ENCODE assay signal across 8 cellular contexts in the genomic region with DNA sequence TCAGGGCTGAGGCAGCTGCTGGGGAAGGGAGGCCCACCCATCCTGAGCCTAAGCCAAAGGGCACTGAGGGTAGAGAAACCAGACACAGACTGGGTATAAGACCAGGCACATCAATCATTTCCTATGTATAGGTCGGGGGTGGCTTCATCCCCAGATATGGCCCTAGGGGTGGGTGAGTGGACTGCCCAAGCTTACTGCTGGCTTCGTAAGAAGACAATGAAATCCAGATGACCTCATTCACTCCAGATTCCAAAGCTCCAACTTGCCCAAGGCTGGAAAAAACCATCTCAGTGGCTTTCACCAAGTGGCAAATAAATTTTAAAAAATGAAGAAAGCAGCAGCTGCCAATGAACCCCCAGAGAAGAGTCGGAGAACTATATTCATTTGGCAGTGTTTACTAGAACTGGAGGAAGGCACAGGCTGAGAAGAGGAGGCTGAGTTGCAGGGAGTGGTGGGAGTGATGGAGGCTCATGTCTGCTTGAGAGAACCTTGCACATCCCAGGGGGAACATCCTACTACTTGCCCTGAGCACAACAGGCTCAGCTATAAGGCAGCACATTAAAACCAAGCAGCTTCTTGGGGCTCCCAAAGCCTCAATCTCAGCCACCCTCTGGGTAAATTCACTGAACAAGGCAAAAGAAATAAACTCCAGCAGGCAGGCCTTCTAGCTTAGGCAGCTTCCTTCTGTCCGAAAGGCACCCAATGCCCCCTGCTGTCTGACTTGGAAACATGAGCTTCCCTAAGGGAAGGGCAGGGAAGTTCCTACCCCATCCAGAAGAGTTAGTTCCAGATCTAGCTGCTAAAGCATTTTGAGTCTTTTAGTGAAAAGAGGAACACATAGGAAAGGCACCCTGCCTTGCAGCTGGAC. TPM values are rescaled to one million over a fixed set of nuclear protein-coding genes. Genes with fewer than 3 reads are reported as not detected.
DNase-seq lines count a peak whose midpoint lies in the region; ATAC-seq and TF ChIP-seq lines count a peak whose summit lies in the region.

No MANE protein-coding gene starts in this region.

- peak overlapping the region; percentile 69 for H3K27ac ChIP-seq in layer of hippocampus (ENCODE audit: low read depth, low read length)

- DNase-seq in DMS 273 treated with DMSO at 0.1 percent for 48 hours (lab: John Stamatoyannopoulos, UW): peak; percentile 11
- DNase-seq in NB4 (ENCODE audit: low read depth): peak; percentile 30
- peak; percentile 67 to 80 for DNase-seq in T47D (ENCODE audit: low read depth in 1 of 2, low spot score in 1 of 2)
- DNase-seq in superior temporal gyrus (ENCODE audit: extremely low spot score): peak; percentile 90

- no peak overlapping the region for H3K4me3 ChIP-seq in NB4 (ENCODE audit: low read depth, low read length)

- in situ Hi-C loops in T47D (cut with HindIII; ENCODE audit: low pct_unique_long_range_greater_than_20kb, low sequenced_read_pairs): no loop called here

- TF ChIP-seq CTCF in NB4 (IDR thresholded peaks at IDR 0.05; ENCODE audit: low read depth, low read length): peak; percentile 15

- ATAC-seq in esophagus mucosa (no peak), HG03521 (IDR thresholded peaks at IDR 0.05; ENCODE audit: unreplicated experiment) (no peak), GM21825 (IDR thresholded peaks at IDR 0.05; ENCODE audit: unreplicated experiment) (no peak)

- no peak for TF ChIP-seq POLR2A in NB4 (IDR thresholded peaks at IDR 0.05; ENCODE audit: extremely low read depth, insufficient read length)

- no peaks in the 10 kb centered on the region for H3K27me3 ChIP-seq in layer of hippocampus (ENCODE audit: control insufficient read depth, insufficient read depth, low read length)

RNA-seq across cellular contexts. Expression of a gene that starts 14.1 kb away (rescaled TPM):
- total RNA-seq in esophagus mucosa: 107 TPM

RNA-seq across cellular contexts. Expression of a gene that starts 28.9 kb away (rescaled TPM):
- 0.28 TPM for total RNA-seq in esophagus mucosa

RNA-seq across cellular contexts. Expression of a gene that starts 43.1 kb away (rescaled TPM):
- 46.8 TPM for total RNA-seq in esophagus mucosa

Comparison
In these comparisons a context has a peak if more than half of its experiments do, and no peak if none do; other contexts are left out.
1. DNase-seq: peak in every context shown above with its lines; median percentile 90 in superior temporal gyrus; 74 in T47D; 30 in NB4; 11 in DMS 273 treated with DMSO at 0.1 percent for 48 hours.